Comparison of ENCODE assay signal across 1 cellular context in genomic region chr20:17594443-17594842, GRCh38.
TF ChIP-seq lines count a peak whose summit lies in the region.

No MANE protein-coding gene starts in this region.

TF ChIP-seq in H1, 55 proteins besides CTCF, POLR2A, EP300 and RAD21:
- TF ChIP-seq TEAD4 (IDR thresholded peaks at IDR 0.05; ENCODE audit: low read depth, low read length) (peak; percentile 74), SP1 (IDR thresholded peaks at IDR 0.05; ENCODE audit: low read depth, low read length) (peak; percentile 72; the same call in 1 of the 2 replicates), SP4 (IDR thresholded peaks at IDR 0.05; ENCODE audit: low read length) (no peak)
